In the genomic region with DNA sequence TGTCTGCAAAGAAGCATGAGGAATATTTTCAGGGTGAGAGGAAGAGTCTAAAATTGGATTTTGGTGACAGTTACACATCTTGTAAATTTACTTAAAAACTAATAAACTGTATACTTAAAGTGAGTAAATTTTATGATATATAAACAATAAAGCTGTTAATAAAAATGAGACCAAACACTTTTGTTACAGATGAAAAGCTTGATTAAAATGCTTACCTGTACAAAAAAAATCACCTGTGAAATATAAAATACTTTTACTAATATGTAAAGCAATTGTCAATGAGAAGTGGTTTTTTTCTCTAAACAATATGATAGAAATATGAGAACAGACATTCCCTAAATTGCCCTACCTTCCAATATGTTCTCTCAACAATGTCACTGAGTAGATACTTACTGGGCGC, we compare ENCODE assay signal across 31 cellular contexts. TPM values are rescaled to one million over a fixed set of nuclear protein-coding genes. Genes with fewer than 3 reads are reported as not detected.
DNase-seq lines count a peak whose midpoint lies in the region; ATAC-seq, FAIRE-seq and TF ChIP-seq lines count a peak whose summit lies in the region.
"Had no signal": no experiment of that assay in that cellular context is flagged by ENCODE, and none has a peak within 500 bp of the region (broad histone marks: within the 10 kb centered on the region; RNA-seq: fewer than 3 reads in every experiment).

No MANE protein-coding gene starts in this region.

- no peaks in the 10 kb centered on the region for H3K27me3 ChIP-seq in K562 (ENCODE audit: control insufficient read depth in 2 of 2, insufficient read depth in 2 of 2, low read length in 2 of 2)
- no peaks in the 10 kb centered on the region for H3K27me3 ChIP-seq in spleen (replicated peaks in 1 of 7)
- H3K27me3 ChIP-seq: BE2C, BLaER1 had no signal

- H3K4me1 ChIP-seq in A549 (no peaks in the 10 kb centered on the region), K562 (replicated peaks in 1 of 2; ENCODE audit: control insufficient read depth in 2 of 2, insufficient read depth in 2 of 2, low read length in 2 of 2) (no peaks in the 10 kb centered on the region), spleen (no peaks in the 10 kb centered on the region)
- H3K4me1 ChIP-seq: BE2C, BLaER1 had no signal

- no peak for TF ChIP-seq POLR2A in A549 (IDR thresholded peaks at IDR 0.05; ENCODE audit: low read length)
- no peak for TF ChIP-seq POLR2A in K562 (conservative IDR thresholded peaks at IDR 0.05)
- TF ChIP-seq POLR2A in spleen (IDR thresholded peaks at IDR 0.05), result no peak

- no peak overlapping the region for H3K27ac Mint-ChIP-seq in activated CD4-positive, alpha-beta T cell treated with anti-CD3 and anti-CD28 coated beads, Interleukin-2, amount 10 ng/mL, durations not matched to agents 24 days and 14 days
- no peak overlapping the region for H3K27ac Mint-ChIP-seq in activated CD4-positive, alpha-beta T cell treated with anti-CD3 and anti-CD28 coated beads for 36 hours
- no peak overlapping the region for H3K27ac Mint-ChIP-seq in natural killer cell treated with Interleukin-12 subunit alpha and Interleukin-12 subunit beta and Interleukin-15 and Interleukin-18, amount 100 ng/mL, for 72 hours
- H3K27ac Mint-ChIP-seq: CD14-positive monocyte; CD4-positive, CD25-positive, alpha-beta regulatory T cell; CD8-positive, alpha-beta memory T cell had no signal

- H3K4me1 Mint-ChIP-seq in activated CD4-positive, alpha-beta T cell treated with anti-CD3 and anti-CD28 coated beads, Interleukin-2, amount 10 ng/mL, durations not matched to agents 24 days and 14 days, result no peaks in the 10 kb centered on the region
- no peaks in the 10 kb centered on the region for H3K4me1 Mint-ChIP-seq in activated CD4-positive, alpha-beta T cell treated with anti-CD3 and anti-CD28 coated beads for 36 hours
- H3K4me1 Mint-ChIP-seq in natural killer cell treated with Interleukin-12 subunit alpha and Interleukin-12 subunit beta and Interleukin-15 and Interleukin-18, amount 100 ng/mL, for 72 hours (ENCODE audit: low read depth in 2 of 2), result no peaks in the 10 kb centered on the region
- H3K4me1 Mint-ChIP-seq: CD14-positive monocyte; CD4-positive, alpha-beta memory T cell; CD4-positive, CD25-positive, alpha-beta regulatory T cell; CD8-positive, alpha-beta memory T cell had no signal

- CTCF ChIA-PET in activated CD4-positive, alpha-beta T cell treated with anti-CD3 and anti-CD28 coated beads for 36 hours (lab: Charles Lee), result no interaction called here
- CTCF ChIA-PET in A549 (lab: Yijun Ruan, JAX) (no interaction called here), K562 (lab: Yijun Ruan, JAX; ENCODE audit: low intra/inter-chr PET ratio) (no interaction called here)

- H3K79me2 ChIP-seq in K562 (ENCODE audit: control insufficient read depth, insufficient read depth, low read length), result no peaks in the 10 kb centered on the region

- DNase-seq in activated CD4-positive, alpha-beta T cell treated with anti-CD3 and anti-CD28 coated beads, Interleukin-2, amount 10 ng/mL, durations not matched to agents 24 days and 14 days, result peak; percentile 0
- no peak for DNase-seq in activated CD4-positive, alpha-beta T cell treated with anti-CD3 and anti-CD28 coated beads for 36 hours
- DNase-seq in A549 (ENCODE audit: low read depth in 1 of 2, low spot score in 1 of 2) (no peak), K562 (ENCODE audit: extremely low read depth in 1 of 4, low spot score in 3 of 4) (no peak), spleen (no peak)
- no peak for DNase-seq in natural killer cell treated with Interleukin-12 subunit alpha and Interleukin-12 subunit beta and Interleukin-15 and Interleukin-18, amount 100 ng/mL, for 72 hours (ENCODE audit: low spot score)
- DNase-seq: ACHN; BE2C; C1 segment of cervical spinal cord; CD4-positive, alpha-beta memory T cell; CD4-positive, CD25-positive, alpha-beta regulatory T cell; CD8-positive, alpha-beta memory T cell; COR-L47; DMS 273 treated with DMSO at 0.1 percent for 48 hours; DMS153; DMS53; DMS79; DND-41; EL; GDM1 had no signal

- in situ Hi-C loops in K562 (cut with MboI), result no loop called here

- TF ChIP-seq EP300 in A549 (IDR thresholded peaks at IDR 0.05), result no peak
- TF ChIP-seq EP300 in K562 (IDR thresholded peaks at IDR 0.05; ENCODE audit: low read length), result no peak

- no peak overlapping the region for H2AFZ ChIP-seq in K562 (ENCODE audit: low read depth, low read length)

- no peak overlapping the region for H3K4me3 Mint-ChIP-seq in activated CD4-positive, alpha-beta T cell treated with anti-CD3 and anti-CD28 coated beads, Interleukin-2, amount 10 ng/mL, durations not matched to agents 24 days and 14 days
- no peak overlapping the region for H3K4me3 Mint-ChIP-seq in activated CD4-positive, alpha-beta T cell treated with anti-CD3 and anti-CD28 coated beads for 36 hours
- H3K4me3 Mint-ChIP-seq in natural killer cell treated with Interleukin-12 subunit alpha and Interleukin-12 subunit beta and Interleukin-15 and Interleukin-18, amount 100 ng/mL, for 72 hours, result no peak overlapping the region
- H3K4me3 Mint-ChIP-seq: CD14-positive monocyte; CD4-positive, alpha-beta memory T cell; CD4-positive, CD25-positive, alpha-beta regulatory T cell; CD8-positive, alpha-beta memory T cell had no signal

- H3K36me3 ChIP-seq in K562 (ENCODE audit: control insufficient read depth, insufficient read depth, low read length), result no peaks in the 10 kb centered on the region
- no peaks in the 10 kb centered on the region for H3K36me3 ChIP-seq in spleen
- H3K36me3 ChIP-seq: BE2C, BLaER1 had no signal

- TF ChIP-seq RAD21 in A549 (conservative IDR thresholded peaks at IDR 0.05 in 1 of 2, IDR thresholded peaks at IDR 0.05 in 1 of 2) (no peak), K562 (CRISPR knock-in tag; conservative IDR thresholded peaks at IDR 0.05 in 1 of 2, IDR thresholded peaks at IDR 0.05 in 1 of 2) (no peak)

- 61% methylated on average over 1 of the region's 1 CpG for WGBS in A549 (ENCODE audit: missing lambda C conversion rate)
- WGBS in K562 (ENCODE audit: insufficient coverage, low coverage, missing lambda C conversion rate), result 0% methylated on average over 1 of the region's 1 CpG
- WGBS in spleen, 5 donors, result 77 to 92% (median 85%) methylated on average over 1 of the region's 1 CpG

- no peak overlapping the region for H3K9ac ChIP-seq in K562 (ENCODE audit: insufficient read depth in 1 of 2, low read depth in 2 of 2, low read length in 2 of 2)
- H3K9ac ChIP-seq: BLaER1 had no signal

- H3K27me3 Mint-ChIP-seq in activated CD4-positive, alpha-beta T cell treated with anti-CD3 and anti-CD28 coated beads, Interleukin-2, amount 10 ng/mL, durations not matched to agents 24 days and 14 days, result no peaks in the 10 kb centered on the region
- peaks cover 3% of the 10 kb centered on the region for H3K27me3 Mint-ChIP-seq in activated CD4-positive, alpha-beta T cell treated with anti-CD3 and anti-CD28 coated beads for 36 hours
- H3K27me3 Mint-ChIP-seq in natural killer cell treated with Interleukin-12 subunit alpha and Interleukin-12 subunit beta and Interleukin-15 and Interleukin-18, amount 100 ng/mL, for 72 hours, result peaks cover 3 to 9% of the 10 kb centered on the region in 2 donors
- H3K27me3 Mint-ChIP-seq: CD4-positive, CD25-positive, alpha-beta regulatory T cell had no signal

- intact Hi-C loops in activated CD4-positive, alpha-beta T cell treated with anti-CD3 and anti-CD28 coated beads, Interleukin-2, amount 10 ng/mL, durations not matched to agents 24 days and 14 days (cut with micrococcal nuclease), result no loop called here
- intact Hi-C loops in activated CD4-positive, alpha-beta T cell treated with anti-CD3 and anti-CD28 coated beads for 36 hours (cut with DNase I, micrococcal nuclease), result no loop called here
- intact Hi-C loops in K562 (cut with micrococcal nuclease), result no loop called here
- intact Hi-C loops in spleen (cut with DNase I; ENCODE audit: low total_unique reads), result no loop called here

- no peaks in the 10 kb centered on the region for H4K20me1 ChIP-seq in K562 (replicated peaks; ENCODE audit: control insufficient read depth, insufficient read depth, low read length)
- H4K20me1 ChIP-seq: BLaER1 had no signal

- no TSS peak for BruUV-seq in K562 (replicated peaks; lab: Mats Ljungman, UMichigan)

- H3K36me3 Mint-ChIP-seq in activated CD4-positive, alpha-beta T cell treated with anti-CD3 and anti-CD28 coated beads, Interleukin-2, amount 10 ng/mL, durations not matched to agents 24 days and 14 days (ENCODE audit: low read depth), result no peaks in the 10 kb centered on the region
- H3K36me3 Mint-ChIP-seq in activated CD4-positive, alpha-beta T cell treated with anti-CD3 and anti-CD28 coated beads for 36 hours (ENCODE audit: low read depth), result no peaks in the 10 kb centered on the region
- H3K36me3 Mint-ChIP-seq in natural killer cell treated with Interleukin-12 subunit alpha and Interleukin-12 subunit beta and Interleukin-15 and Interleukin-18, amount 100 ng/mL, for 72 hours, result no peaks in the 10 kb centered on the region
- H3K36me3 Mint-ChIP-seq: CD14-positive monocyte; CD4-positive, alpha-beta memory T cell; CD4-positive, CD25-positive, alpha-beta regulatory T cell; CD8-positive, alpha-beta memory T cell had no signal

- H3K27ac ChIP-seq in A549 (no peak overlapping the region), K562 (ENCODE audit: extremely low read depth, low read depth, low read length) (no peak overlapping the region), spleen (no peak overlapping the region)
- H3K27ac ChIP-seq: 22Rv1, BLaER1 had no signal

- no peak overlapping the region for H3K4me3 ChIP-seq in A549
- no peak overlapping the region for H3K4me3 ChIP-seq in K562
- H3K4me3 ChIP-seq in spleen, result no peak overlapping the region
- H3K4me3 ChIP-seq: BLaER1, GM12878 had no signal

- H3K4me2 ChIP-seq in A549, result no peak overlapping the region
- H3K4me2 ChIP-seq in K562 (ENCODE audit: insufficient read depth, low read length), result no peak overlapping the region
- H3K4me2 ChIP-seq: BLaER1 had no signal

- H3K9me3 Mint-ChIP-seq in activated CD4-positive, alpha-beta T cell treated with anti-CD3 and anti-CD28 coated beads, Interleukin-2, amount 10 ng/mL, durations not matched to agents 24 days and 14 days, result no peaks in the 10 kb centered on the region
- peaks cover 2% of the 10 kb centered on the region for H3K9me3 Mint-ChIP-seq in activated CD4-positive, alpha-beta T cell treated with anti-CD3 and anti-CD28 coated beads for 36 hours (ENCODE audit: low read depth)
- no peaks in the 10 kb centered on the region for H3K9me3 Mint-ChIP-seq in natural killer cell treated with Interleukin-12 subunit alpha and Interleukin-12 subunit beta and Interleukin-15 and Interleukin-18, amount 100 ng/mL, for 72 hours

- no peaks in the 10 kb centered on the region for H3K9me3 ChIP-seq in A549
- H3K9me3 ChIP-seq in K562 (replicated peaks; ENCODE audit: control insufficient read depth, insufficient read depth, low read depth, low read length), result no peaks in the 10 kb centered on the region
- H3K9me3 ChIP-seq in spleen, result no peaks in the 10 kb centered on the region
- H3K9me3 ChIP-seq: BE2C, BLaER1 had no signal

- no peak for FAIRE-seq in A549 (lab: Jason Lieb, UNC)
- FAIRE-seq in K562 (lab: Jason Lieb, UNC), result no peak
- FAIRE-seq: GM12878, GM12892, GM18507 had no signal

- no peak for TF ChIP-seq CTCF in A549 (IDR thresholded peaks at IDR 0.05)
- TF ChIP-seq CTCF in K562 (IDR thresholded peaks at IDR 0.05 in 2 of 3, conservative IDR thresholded peaks at IDR 0.05 in 1 of 3; ENCODE audit: insufficient read depth in 2 of 3, low read depth in 1 of 3, low read length in 3 of 3), result no peak
- no peak for TF ChIP-seq CTCF in spleen (IDR thresholded peaks at IDR 0.05 in 8 of 11, conservative IDR thresholded peaks at IDR 0.05 in 3 of 11)

- POLR2A ChIA-PET in activated CD4-positive, alpha-beta T cell treated with anti-CD3 and anti-CD28 coated beads for 36 hours (lab: Charles Lee), result no interaction called here
- POLR2A ChIA-PET in A549 (lab: Yijun Ruan, JAX), result no interaction called here
- POLR2A ChIA-PET in K562 (lab: Yijun Ruan, JAX), result no interaction called here

- H3K9me1 ChIP-seq in K562 (ENCODE audit: control insufficient read depth, insufficient read depth, low read length), result no peaks in the 10 kb centered on the region

- no peak for ATAC-seq in activated CD4-positive, alpha-beta T cell treated with anti-CD3 and anti-CD28 coated beads for 36 hours
- ATAC-seq in A549, result no peak
- no peak for ATAC-seq in K562
- ATAC-seq in natural killer cell treated with Interleukin-12 subunit alpha and Interleukin-12 subunit beta and Interleukin-15 and Interleukin-18, amount 100 ng/mL, for 72 hours, result no peak
- ATAC-seq: GM12878 had no signal

RNA-seq across cellular contexts. Expression of a gene that starts 27.2 kb away (rescaled TPM):
- not detected in 2 replicates for total RNA-seq in activated CD4-positive, alpha-beta T cell treated with anti-CD3 and anti-CD28 coated beads, Interleukin-2, amount 10 ng/mL, durations not matched to agents 24 days and 14 days
- total RNA-seq in activated CD4-positive, alpha-beta T cell treated with anti-CD3 and anti-CD28 coated beads for 36 hours, result not detected
- polyA plus RNA-seq in A549 (2011; rRNA removed) (not detected in 2 replicates), A549 (2017; fragmentation: RNase III; extraction: RNeasy Plus Mini Kit Qiagen cat#74134 plus additional on column Dnase treatment) (not detected in 3 replicates), K562 (2011; rRNA removed) (not detected in 2 replicates), K562 (2014; fragmentation: Illumina TruSeq; extraction: Trizol) (not detected in 2 replicates), K562 (2014; fragmentation: Nextera tagmentation; extraction: Ambion mirVana) (not detected), K562 (2014; rRNA removed) (not detected in 2 replicates), spleen (1 to 10 TPM in 2 of 3 donors, under 1 TPM in 1; 0.43 to 7.8 (median 3.1) TPM)
- not detected in 2 replicates for polyA plus RNA-seq in A549 (2012; cell fraction: cytosol; rRNA removed)
- not detected in 2 replicates for polyA plus RNA-seq in A549 (2012; cell fraction: nucleus; rRNA removed)
- not detected in 2 replicates for polyA minus RNA-seq in A549 (2011; rRNA and poly(A)+ RNA removed)
- total RNA-seq in K562 (2011; cell fraction: chromatin; rRNA removed; ENCODE audit: low replicate concordance), result not detected in 2 replicates
- not detected in 2 replicates for total RNA-seq in K562 (2011; cell fraction: nucleolus; rRNA removed)
- not detected in 2 replicates for total RNA-seq in K562 (2011; cell fraction: nucleoplasm; rRNA removed)
- total RNA-seq in K562 (2014; rRNA removed) (not detected in 2 replicates), K562 (2014; rRNA removed; fragmentation: Illumina TruSeq; extraction: Trizol) (not detected in 2 replicates), K562 (2015; rRNA removed; fragmentation: Illumina TruSeq; extraction: Trizol) (not detected in 2 replicates), K562 (2021) (3.7 and 4.0 TPM in 2 replicates), spleen (10 to 100 TPM; 11.1 to 58.4 (median 30.7) TPM)
- polyA plus RNA-seq in K562 (2011; cell fraction: cytosol; rRNA removed), result not detected in 2 replicates
- polyA plus RNA-seq in K562 (2011; cell fraction: nucleus; rRNA removed), result not detected in 2 replicates
- not detected in 2 replicates for polyA plus RNA-seq in K562 (2012)
- polyA minus RNA-seq in K562 (2011; rRNA and poly(A)+ RNA removed), result not detected in 2 replicates
- not detected in 2 replicates for polyA minus RNA-seq in K562 (2011; cell fraction: cytosol; rRNA and poly(A)+ RNA removed)
- not detected in 2 replicates for polyA minus RNA-seq in K562 (2011; cell fraction: nucleus; rRNA and poly(A)+ RNA removed)
- not detected for total RNA-seq in natural killer cell treated with Interleukin-12 subunit alpha and Interleukin-12 subunit beta and Interleukin-15 and Interleukin-18, amount 100 ng/mL, for 72 hours
- total RNA-seq: A172; A673; CD4-positive, alpha-beta memory T cell; CD4-positive, CD25-positive, alpha-beta regulatory T cell; CD8-positive, alpha-beta memory T cell; Daoy; G401 had no signal
- polyA plus RNA-seq: AG04450; CD14-positive monocyte; CD4-positive, alpha-beta memory T cell; CD4-positive, CD25-positive, alpha-beta regulatory T cell; CD8-positive, alpha-beta memory T cell; GM12878 had no signal
